Comparison of ENCODE assay signal across 27 cellular contexts in genomic region chr4:80107374-80107773, GRCh38.
"Had no signal": no experiment of that assay in that cellular context is flagged by ENCODE, and none has a peak within 500 bp of the region (broad histone marks: within the 10 kb centered on the region; RNA-seq: fewer than 3 reads in every experiment).

No MANE protein-coding gene starts in this region.

- H3K4me1 Mint-ChIP-seq: activated CD8-positive, alpha-beta memory T cell treated with anti-CD3 and anti-CD28 coated beads, Interleukin-2, amount 10 ng/mL, durations not matched to agents 7 days and 5 days; naive thymus-derived CD4-positive, alpha-beta T cell; neural crest cell; WTC11 had no signal

- H3K9ac ChIP-seq: parathyroid adenoma had no signal

- H3K27ac ChIP-seq: body of pancreas, colonic mucosa, foreskin keratinocyte, heart left ventricle, parathyroid adenoma, psoas muscle, right atrium auricular region, spleen, tibial nerve had no signal

- FAIRE-seq: endometrium had no signal

- H3K36me3 ChIP-seq: colonic mucosa, heart left ventricle, right atrium auricular region, spleen, tibial nerve had no signal

- H3K9me3 ChIP-seq: body of pancreas, colonic mucosa, psoas muscle had no signal

- H2AFZ ChIP-seq: parathyroid adenoma had no signal

- H3K27ac Mint-ChIP-seq: activated CD8-positive, alpha-beta memory T cell treated with anti-CD3 and anti-CD28 coated beads, Interleukin-2, amount 10 ng/mL, durations not matched to agents 7 days and 5 days; activated CD8-positive, alpha-beta T cell treated with anti-CD3 and anti-CD28 coated beads, Interleukin-2, amount 10 ng/mL, durations not matched to agents 7 days and 5 days; activated naive CD4-positive, alpha-beta T cell treated with anti-CD3 and anti-CD28 coated beads, Interleukin-2, amount 50 U/mL, for 72 hours; activated T-helper 2 cell treated with anti-CD3 and anti-CD28 coated beads, Interferon-gamma antibody, Interleukin-2, Interleukin-4, amounts not matched to agents 10 μg/mL and 5 μg/mL and 100 μg/mL, durations not matched to agents 14 hours and 24 hours and 36 hours; naive thymus-derived CD4-positive, alpha-beta T cell; T-helper 1 cell treated with Interleukin-12 subunit alpha and Interleukin-12 subunit beta and Interleukin-4 antibody, amounts not matched to agents 30 μg/mL and 1 μg/mL, for 36 hours; WTC11 had no signal

- H3K27me3 ChIP-seq: body of pancreas, colonic mucosa, foreskin keratinocyte, heart left ventricle, right atrium auricular region, spleen, tibial nerve had no signal

- H3K4me3 ChIP-seq: body of pancreas, colonic mucosa, heart left ventricle, psoas muscle, right atrium auricular region, spleen, tibial nerve had no signal

- H3K79me2 ChIP-seq: parathyroid adenoma had no signal

- H3K4me3 Mint-ChIP-seq: activated CD8-positive, alpha-beta memory T cell treated with anti-CD3 and anti-CD28 coated beads, Interleukin-2, amount 10 ng/mL, durations not matched to agents 7 days and 5 days; activated CD8-positive, alpha-beta T cell treated with anti-CD3 and anti-CD28 coated beads, Interleukin-2, amount 10 ng/mL, durations not matched to agents 7 days and 5 days; naive thymus-derived CD4-positive, alpha-beta T cell; neural crest cell; T-helper 1 cell treated with Interleukin-12 subunit alpha and Interleukin-12 subunit beta and Interleukin-4 antibody, amounts not matched to agents 30 μg/mL and 1 μg/mL, for 36 hours; WTC11 had no signal

- DNase-seq: activated CD4-positive, alpha-beta T cell treated with anti-CD3 and anti-CD28 coated beads for 1 hour; activated CD4-positive, alpha-beta T cell treated with anti-CD3 and anti-CD28 coated beads, Interleukin-2, amount 50 U/mL, for 1 hour; activated CD8-positive, alpha-beta memory T cell treated with anti-CD3 and anti-CD28 coated beads, Interleukin-2, amount 10 ng/mL, durations not matched to agents 7 days and 5 days; activated CD8-positive, alpha-beta T cell treated with anti-CD3 and anti-CD28 coated beads, Interleukin-2, amount 10 ng/mL, durations not matched to agents 7 days and 5 days; activated T-cell treated with anti-CD3 and anti-CD28 coated beads, Interleukin-2, amount 50 U/mL, for 48 hours; anterior cingulate cortex; body of pancreas; colonic mucosa; effector CD8-positive, alpha-beta T cell; foreskin keratinocyte; heart left ventricle; midbrain; naive thymus-derived CD4-positive, alpha-beta T cell; occipital lobe; psoas muscle; spleen; stimulated activated naive CD4-positive, alpha-beta T cell treated with Interleukin-2 at 50 U/mL for 16 hours; T1000 had no signal

- H3K4me1 ChIP-seq: body of pancreas, colonic mucosa, parathyroid adenoma, psoas muscle, right atrium auricular region had no signal
